8 cellular contexts compared by ENCODE assay signal in genomic region chr4:94452476-94453300, GRCh38. TPM values are rescaled to one million over a fixed set of nuclear protein-coding genes. Genes with fewer than 3 reads are reported as not detected.
DNase-seq lines count a peak whose midpoint lies in the region; TF ChIP-seq lines count a peak whose summit lies in the region.

No MANE protein-coding gene starts in this region.

- H3K9ac ChIP-seq in ES-I3 (ENCODE audit: low read depth, low read length) (peak overlapping the region; percentile 65), mucosa of stomach (ENCODE audit: low read length) (peak overlapping the region; percentile 99)

- H3K4me3 ChIP-seq in H7 (ENCODE audit: insufficient read depth, low read depth, low read length) (peak overlapping the region; percentile 80), mucosa of stomach (ENCODE audit: low read length) (peak overlapping the region; percentile 90), thyroid gland (replicated peaks in 1 of 3) (peak overlapping the region; percentile 55 to 99 (median 91))

- WGBS in thyroid gland, 2 donors = 2% methylated on average over 25 of the region's 25 CpGs

- H3K36me3 ChIP-seq in ES-I3 (ENCODE audit: insufficient read depth, low read length) (no peaks in the 10 kb centered on the region), H7 (replicated peaks; ENCODE audit: control insufficient read depth, insufficient read depth, low read length) (no peaks in the 10 kb centered on the region), mucosa of stomach (ENCODE audit: control insufficient read depth, insufficient read depth, low read length) (no peaks in the 10 kb centered on the region), thyroid gland (no peaks in the 10 kb centered on the region)

- peak in 1 of 2 donors; percentile 71 for TF ChIP-seq POLR2A in thyroid gland (IDR thresholded peaks at IDR 0.05)

- H3K9me3 ChIP-seq in ES-I3 (ENCODE audit: control insufficient read depth, insufficient read depth, low read length) (no peaks in the 10 kb centered on the region), mucosa of stomach (ENCODE audit: control insufficient read depth, low read length) (no peaks in the 10 kb centered on the region), thyroid gland (no peaks in the 10 kb centered on the region)

- intact Hi-C loops in thyroid gland (cut with DNase I) = no loop called here

- H3K27ac ChIP-seq in thyroid gland = peak overlapping the region; percentile 77 to 97 (median 97)

- TF ChIP-seq CTCF in thyroid gland (IDR thresholded peaks at IDR 0.05) = no peak

- no peaks in the 10 kb centered on the region for H3K27me3 ChIP-seq in H7 (ENCODE audit: control insufficient read depth, insufficient read depth, low read length)
- H3K27me3 ChIP-seq in mucosa of stomach (ENCODE audit: control insufficient read depth, insufficient read depth, low read length) = no peaks in the 10 kb centered on the region
- H3K27me3 ChIP-seq in thyroid gland = no peaks in the 10 kb centered on the region

- H3K4me1 ChIP-seq in ES-I3 (ENCODE audit: insufficient read depth, low read length) (peaks cover 11% of the 10 kb centered on the region), mucosa of stomach (ENCODE audit: control insufficient read depth, insufficient read depth, low read length) (peaks cover 22% of the 10 kb centered on the region), thyroid gland (peaks cover 18 to 30% of the 10 kb centered on the region in 2 donors)

- DNase-seq in H7 (peak; percentile 58), NCI-H226 (peak; percentile 64), activated T-cell treated with anti-CD3 and anti-CD28 coated beads for 4 hours (peak; percentile 2), fibroblast of gingiva (ENCODE audit: low read depth) (peak; percentile 89), thyroid gland (peak; percentile 59 to 77)
- DNase-seq in NK-92 treated with Interleukin-12 subunit alpha and Interleukin-12 subunit beta, amount 100 ng/mL, for 24 hours (lab: John Stamatoyannopoulos, UW) = no peak

RNA-seq across cellular contexts. Expression of gene PDLIM5, which starts 0.9 kb away (rescaled TPM):
- 33.4 and 43.1 TPM in 2 replicates for total RNA-seq in H7 (2014; rRNA removed; shearing (Covaris generic))
- 100 to 1,000 TPM in 3 of 4 donors, 10 to 100 TPM in 1; 77.7 to 128 (median 109) TPM for total RNA-seq in thyroid gland
